In genomic region chr1:222644649-222645005, GRCh38 we compare ENCODE assay signal across 8 cellular contexts. TPM values are rescaled to one million over a fixed set of nuclear protein-coding genes. Genes with fewer than 3 reads are reported as not detected.
DNase-seq lines count a peak whose midpoint lies in the region; ATAC-seq and TF ChIP-seq lines count a peak whose summit lies in the region.

No MANE protein-coding gene starts in this region.

- DNase-seq in AG10803 (ENCODE audit: low read depth), result peak; percentile 9
- no peak for DNase-seq in ascending aorta (ENCODE audit: low spot score in 2 of 2)
- DNase-seq in kidney glomerular epithelial cell (lab: John Stamatoyannopoulos, UW), result peak; percentile 25
- DNase-seq in thoracic aorta (ENCODE audit: low spot score), result no peak
- DNase-seq in NCI-H2196 (lab: John Stamatoyannopoulos, UW; ENCODE audit: unreplicated experiment), result no peak

- ATAC-seq in HG02973 (IDR thresholded peaks at IDR 0.05; ENCODE audit: unreplicated experiment) (peak; percentile 7), thoracic aorta (ENCODE audit: insufficient number of reproducible peaks, low FRiP score, low read depth) (no peak), GM21717 (IDR thresholded peaks at IDR 0.05; ENCODE audit: unreplicated experiment) (no peak), HG02763 (IDR thresholded peaks at IDR 0.05; ENCODE audit: unreplicated experiment) (no peak)

- H3K27me3 ChIP-seq in ascending aorta, result no peaks in the 10 kb centered on the region
- H3K27me3 ChIP-seq in thoracic aorta (replicated peaks; ENCODE audit: insufficient read depth), result no peaks in the 10 kb centered on the region

- peaks cover 0 to 11% of the 10 kb centered on the region in 2 donors for H3K4me1 ChIP-seq in ascending aorta
- peaks cover 4 to 11% of the 10 kb centered on the region in 2 donors for H3K4me1 ChIP-seq in thoracic aorta (ENCODE audit: control insufficient read depth in 1 of 2, low read depth in 2 of 2)

- intact Hi-C loops in ascending aorta (cut with DNase I), result loop anchor here (1.0 to 10.0 kb wide), 5 partner anchors 26 to 1060 kb away; partner anchors contain the start of genes AIDA, BROX, DUSP10 and MIA3

- peak overlapping the region; percentile 90 for H3K4me3 ChIP-seq in AG10803 (ENCODE audit: low read length)
- H3K4me3 ChIP-seq in ascending aorta, result peak overlapping the region; percentile 83
- H3K4me3 ChIP-seq in thoracic aorta, result peak overlapping the region; percentile 90

- H3K27ac ChIP-seq in ascending aorta, result peak overlapping the region; percentile 89 to 98
- peak overlapping the region; percentile 90 to 96 for H3K27ac ChIP-seq in thoracic aorta

- H3K36me3 ChIP-seq in ascending aorta (peaks cover 8 to 9% of the 10 kb centered on the region in 2 donors), thoracic aorta (peaks cover under 1% of the 10 kb centered on the region)

- no peaks in the 10 kb centered on the region for H3K9me3 ChIP-seq in ascending aorta
- H3K9me3 ChIP-seq in thoracic aorta, result no peaks in the 10 kb centered on the region

- TF ChIP-seq CTCF in AG10803 (conservative IDR thresholded peaks at IDR 0.05; ENCODE audit: low read length), result no peak
- no peak for TF ChIP-seq CTCF in ascending aorta (IDR thresholded peaks at IDR 0.05)
- no peak for TF ChIP-seq CTCF in thoracic aorta (IDR thresholded peaks at IDR 0.05)

RNA-seq across cellular contexts. Expression of gene MIA3, which starts 26.7 kb away (rescaled TPM):
- total RNA-seq in ascending aorta, result 22.8 TPM
- total RNA-seq in thoracic aorta, result 10 to 100 TPM; 44.0 to 72.9 TPM

RNA-seq across cellular contexts. Expression of gene TAF1A, which starts 54.9 kb away (rescaled TPM):
- total RNA-seq in ascending aorta (8.8 TPM), thoracic aorta (1 to 10 TPM; 2.0 to 2.8 TPM)

Comparison
In these comparisons a context has a peak if more than half of its experiments do, and no peak if none do; other contexts are left out.
1. DNase-seq: peak in AG10803 (single experiment) and kidney glomerular epithelial cell (single experiment); none in ascending aorta (0 of 2), thoracic aorta (single experiment) and NCI-H2196 (single experiment).
2. Peak in every context shown above with its lines, with median percentiles within 50 percentile points of each other: H3K4me3 ChIP-seq.